ENCODE assay signal across 1 cellular context in the genomic region with DNA sequence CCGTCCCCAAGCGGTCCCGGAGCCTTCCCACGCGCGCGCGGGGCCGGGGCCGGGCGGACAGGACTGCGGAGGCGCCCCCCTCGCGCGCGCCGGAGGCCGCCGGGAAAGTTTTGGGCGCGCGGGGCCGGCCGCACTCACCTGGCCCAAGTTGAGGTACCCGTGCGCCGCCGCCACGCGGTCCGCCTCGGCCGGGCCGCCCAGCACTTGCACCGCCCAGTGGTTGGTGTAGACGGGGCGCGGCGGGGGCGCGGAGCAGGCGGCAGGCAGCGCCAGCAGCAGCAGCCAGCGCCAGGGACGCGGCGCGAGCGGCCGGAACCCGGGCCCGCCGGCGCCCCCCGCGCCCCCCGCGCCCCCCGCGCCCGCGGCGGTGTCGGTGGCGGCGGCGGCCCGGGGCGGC.
A peak's percentile ranks its signal among the peaks of the same experiment; 100 is the strongest.
TF ChIP-seq lines count a peak whose summit lies in the region.

No MANE protein-coding gene starts in this region.

TF ChIP-seq in HepG2, 621 proteins besides CTCF, POLR2A, EP300 and RAD21 (continued from another document):
- TF ChIP-seq, protein P1, sequence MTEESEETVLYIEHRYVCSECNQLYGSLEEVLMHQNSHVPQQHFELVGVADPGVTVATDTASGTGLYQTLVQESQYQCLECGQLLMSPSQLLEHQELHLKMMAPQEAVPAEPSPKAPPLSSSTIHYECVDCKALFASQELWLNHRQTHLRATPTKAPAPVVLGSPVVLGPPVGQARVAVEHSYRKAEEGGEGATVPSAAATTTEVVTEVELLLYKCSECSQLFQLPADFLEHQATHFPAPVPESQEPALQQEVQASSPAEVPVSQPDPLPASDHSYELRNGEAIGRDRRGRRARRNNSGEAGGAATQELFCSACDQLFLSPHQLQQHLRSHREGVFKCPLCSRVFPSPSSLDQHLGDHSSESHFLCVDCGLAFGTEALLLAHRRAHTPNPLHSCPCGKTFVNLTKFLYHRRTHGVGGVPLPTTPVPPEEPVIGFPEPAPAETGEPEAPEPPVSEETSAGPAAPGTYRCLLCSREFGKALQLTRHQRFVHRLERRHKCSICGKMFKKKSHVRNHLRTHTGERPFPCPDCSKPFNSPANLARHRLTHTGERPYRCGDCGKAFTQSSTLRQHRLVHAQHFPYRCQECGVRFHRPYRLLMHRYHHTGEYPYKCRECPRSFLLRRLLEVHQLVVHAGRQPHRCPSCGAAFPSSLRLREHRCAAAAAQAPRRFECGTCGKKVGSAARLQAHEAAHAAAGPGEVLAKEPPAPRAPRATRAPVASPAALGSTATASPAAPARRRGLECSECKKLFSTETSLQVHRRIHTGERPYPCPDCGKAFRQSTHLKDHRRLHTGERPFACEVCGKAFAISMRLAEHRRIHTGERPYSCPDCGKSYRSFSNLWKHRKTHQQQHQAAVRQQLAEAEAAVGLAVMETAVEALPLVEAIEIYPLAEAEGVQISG (CRISPR knock-in tag; IDR thresholded peaks at IDR 0.05) = no peak; the same call in 1 of the 2 replicates
- TF ChIP-seq, protein P2, sequence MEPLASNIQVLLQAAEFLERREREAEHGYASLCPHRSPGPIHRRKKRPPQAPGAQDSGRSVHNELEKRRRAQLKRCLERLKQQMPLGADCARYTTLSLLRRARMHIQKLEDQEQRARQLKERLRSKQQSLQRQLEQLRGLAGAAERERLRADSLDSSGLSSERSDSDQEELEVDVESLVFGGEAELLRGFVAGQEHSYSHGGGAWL (CRISPR knock-in tag; IDR thresholded peaks at IDR 0.05) = no peak
- TF ChIP-seq, protein P3, sequence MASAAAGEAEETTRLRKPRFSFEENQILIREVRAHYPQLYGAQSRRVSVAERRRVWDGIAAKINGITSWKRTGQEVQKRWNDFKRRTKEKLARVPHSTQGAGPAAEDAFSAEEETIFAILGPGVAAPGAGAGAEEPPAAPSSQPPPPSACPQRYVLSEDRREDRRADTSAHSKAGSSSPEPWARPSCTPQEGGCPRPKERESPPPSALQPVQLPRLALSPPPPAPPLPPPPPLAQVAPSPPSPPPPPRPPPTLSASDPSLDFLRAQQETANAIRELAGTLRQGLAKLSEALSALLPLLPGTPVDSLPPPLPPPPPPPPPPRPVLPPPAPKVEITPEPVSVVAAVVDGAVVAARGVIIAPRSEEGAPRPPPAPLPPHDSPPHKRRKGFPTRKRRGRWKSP (CRISPR knock-in tag; IDR thresholded peaks at IDR 0.05) = no peak
- TF ChIP-seq NPAS2 (CRISPR knock-in tag; IDR thresholded peaks at IDR 0.05; ENCODE audit: borderline replicate concordance) (no peak), ELF3 (CRISPR knock-in tag; IDR thresholded peaks at IDR 0.05) (no peak), ZNF451 (CRISPR knock-in tag; IDR thresholded peaks at IDR 0.05) (0 out of 2 replicates have a peak, but pooled peaks have one; percentile 39), ARID2 (CRISPR knock-in tag; IDR thresholded peaks at IDR 0.05; ENCODE audit: borderline replicate concordance) (no peak), ZSCAN12 (CRISPR knock-in tag; IDR thresholded peaks at IDR 0.05) (no peak), PPARG (CRISPR knock-in tag; conservative IDR thresholded peaks at IDR 0.05) (no peak), STAG1 (CRISPR knock-in tag; IDR thresholded peaks at IDR 0.05) (peak; percentile 42), ZNF552 (CRISPR knock-in tag; IDR thresholded peaks at IDR 0.05; ENCODE audit: borderline replicate concordance) (no peak), EEA1 (CRISPR knock-in tag; IDR thresholded peaks at IDR 0.05; ENCODE audit: borderline replicate concordance) (no peak), ZBTB20 (CRISPR knock-in tag; IDR thresholded peaks at IDR 0.05; ENCODE audit: borderline replicate concordance, low read depth) (no peak), KLF12 (CRISPR knock-in tag; IDR thresholded peaks at IDR 0.05; ENCODE audit: borderline replicate concordance) (no peak), ZNF672 (CRISPR knock-in tag; IDR thresholded peaks at IDR 0.05) (no peak), NFKB2 (CRISPR knock-in tag; IDR thresholded peaks at IDR 0.05; ENCODE audit: borderline replicate concordance) (no peak), ZSCAN25 (CRISPR knock-in tag; IDR thresholded peaks at IDR 0.05) (no peak), SPEN (CRISPR knock-in tag; IDR thresholded peaks at IDR 0.05; ENCODE audit: low read depth) (no peak), ASH2L (IDR thresholded peaks at IDR 0.05; ENCODE audit: insufficient read length, low read depth, low read length) (no peak), SETDB1 (CRISPR knock-in tag; IDR thresholded peaks at IDR 0.05; ENCODE audit: borderline replicate concordance) (no peak), ZNF329 (CRISPR knock-in tag; IDR thresholded peaks at IDR 0.05; ENCODE audit: low read depth) (no peak)
- TF ChIP-seq, protein P4, sequence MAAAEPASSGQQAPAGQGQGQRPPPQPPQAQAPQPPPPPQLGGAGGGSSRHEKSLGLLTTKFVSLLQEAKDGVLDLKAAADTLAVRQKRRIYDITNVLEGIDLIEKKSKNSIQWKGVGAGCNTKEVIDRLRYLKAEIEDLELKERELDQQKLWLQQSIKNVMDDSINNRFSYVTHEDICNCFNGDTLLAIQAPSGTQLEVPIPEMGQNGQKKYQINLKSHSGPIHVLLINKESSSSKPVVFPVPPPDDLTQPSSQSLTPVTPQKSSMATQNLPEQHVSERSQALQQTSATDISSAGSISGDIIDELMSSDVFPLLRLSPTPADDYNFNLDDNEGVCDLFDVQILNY (CRISPR knock-in tag; conservative IDR thresholded peaks at IDR 0.05) = 0 out of 2 replicates have a peak, but pooled peaks have one; percentile 25
- TF ChIP-seq, protein P5, sequence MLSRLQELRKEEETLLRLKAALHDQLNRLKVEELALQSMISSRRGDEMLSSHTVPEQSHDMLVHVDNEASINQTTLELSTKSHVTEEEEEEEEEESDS (CRISPR knock-in tag; IDR thresholded peaks at IDR 0.05; ENCODE audit: borderline replicate concordance) = no peak
- TF ChIP-seq, protein P6, sequence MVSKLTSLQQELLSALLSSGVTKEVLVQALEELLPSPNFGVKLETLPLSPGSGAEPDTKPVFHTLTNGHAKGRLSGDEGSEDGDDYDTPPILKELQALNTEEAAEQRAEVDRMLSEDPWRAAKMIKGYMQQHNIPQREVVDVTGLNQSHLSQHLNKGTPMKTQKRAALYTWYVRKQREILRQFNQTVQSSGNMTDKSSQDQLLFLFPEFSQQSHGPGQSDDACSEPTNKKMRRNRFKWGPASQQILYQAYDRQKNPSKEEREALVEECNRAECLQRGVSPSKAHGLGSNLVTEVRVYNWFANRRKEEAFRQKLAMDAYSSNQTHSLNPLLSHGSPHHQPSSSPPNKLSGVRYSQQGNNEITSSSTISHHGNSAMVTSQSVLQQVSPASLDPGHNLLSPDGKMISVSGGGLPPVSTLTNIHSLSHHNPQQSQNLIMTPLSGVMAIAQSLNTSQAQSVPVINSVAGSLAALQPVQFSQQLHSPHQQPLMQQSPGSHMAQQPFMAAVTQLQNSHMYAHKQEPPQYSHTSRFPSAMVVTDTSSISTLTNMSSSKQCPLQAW (CRISPR knock-in tag; IDR thresholded peaks at IDR 0.05) = no peak
- TF ChIP-seq, protein P7, sequence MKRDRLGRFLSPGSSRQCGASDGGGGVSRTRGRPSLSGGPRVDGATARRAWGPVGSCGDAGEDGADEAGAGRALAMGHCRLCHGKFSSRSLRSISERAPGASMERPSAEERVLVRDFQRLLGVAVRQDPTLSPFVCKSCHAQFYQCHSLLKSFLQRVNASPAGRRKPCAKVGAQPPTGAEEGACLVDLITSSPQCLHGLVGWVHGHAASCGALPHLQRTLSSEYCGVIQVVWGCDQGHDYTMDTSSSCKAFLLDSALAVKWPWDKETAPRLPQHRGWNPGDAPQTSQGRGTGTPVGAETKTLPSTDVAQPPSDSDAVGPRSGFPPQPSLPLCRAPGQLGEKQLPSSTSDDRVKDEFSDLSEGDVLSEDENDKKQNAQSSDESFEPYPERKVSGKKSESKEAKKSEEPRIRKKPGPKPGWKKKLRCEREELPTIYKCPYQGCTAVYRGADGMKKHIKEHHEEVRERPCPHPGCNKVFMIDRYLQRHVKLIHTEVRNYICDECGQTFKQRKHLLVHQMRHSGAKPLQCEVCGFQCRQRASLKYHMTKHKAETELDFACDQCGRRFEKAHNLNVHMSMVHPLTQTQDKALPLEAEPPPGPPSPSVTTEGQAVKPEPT (CRISPR knock-in tag; IDR thresholded peaks at IDR 0.05; ENCODE audit: low read depth) = no peak
- TF ChIP-seq, protein P8, sequence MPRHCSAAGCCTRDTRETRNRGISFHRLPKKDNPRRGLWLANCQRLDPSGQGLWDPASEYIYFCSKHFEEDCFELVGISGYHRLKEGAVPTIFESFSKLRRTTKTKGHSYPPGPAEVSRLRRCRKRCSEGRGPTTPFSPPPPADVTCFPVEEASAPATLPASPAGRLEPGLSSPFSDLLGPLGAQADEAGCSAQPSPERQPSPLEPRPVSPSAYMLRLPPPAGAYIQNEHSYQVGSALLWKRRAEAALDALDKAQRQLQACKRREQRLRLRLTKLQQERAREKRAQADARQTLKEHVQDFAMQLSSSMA (CRISPR knock-in tag; IDR thresholded peaks at IDR 0.05) = no peak
